ENCODE assay signal across 9 cellular contexts in genomic region chr17:74840989-74841666, GRCh38. TPM values are rescaled to one million over a fixed set of nuclear protein-coding genes. Genes with fewer than 3 reads are reported as not detected.
DNase-seq lines count a peak whose midpoint lies in the region; ATAC-seq and TF ChIP-seq lines count a peak whose summit lies in the region.
"Had no signal": no experiment of that assay in that cellular context is flagged by ENCODE, and none has a peak within 500 bp of the region (broad histone marks: within the 10 kb centered on the region; RNA-seq: fewer than 3 reads in every experiment).

No MANE protein-coding gene starts in this region.

- no peak overlapping the region for H3K9ac ChIP-seq in OCI-LY3 (ENCODE audit: low read length)

- no peak for ATAC-seq in natural killer cell
- no peak for ATAC-seq in HG03196 (IDR thresholded peaks at IDR 0.05; ENCODE audit: unreplicated experiment)

- DNase-seq in Ammon's horn (ENCODE audit: low spot score) (peak; percentile 84), fibroblast of mammary gland (ENCODE audit: low read depth) (peak; percentile 40), natural killer cell (no peak), NCI-H1048 (lab: John Stamatoyannopoulos, UW) (no peak)
- DNase-seq in central memory CD4-positive, alpha-beta T cell, result no peak
- no peak for DNase-seq in stimulated activated CD4-positive, alpha-beta T cell treated with anti-CD3 and anti-CD28 coated beads, Interleukin-4, amount 100 ng/mL, for 24 hours

- H2AFZ ChIP-seq in OCI-LY3 (ENCODE audit: low read depth, low read length), result no peak overlapping the region

- H3K27me3 ChIP-seq in OCI-LY3 (ENCODE audit: low read depth, low read length), result no peaks in the 10 kb centered on the region

- peaks cover 10% of the 10 kb centered on the region for H3K4me1 ChIP-seq in OCI-LY3 (ENCODE audit: low read length)

- no peak for TF ChIP-seq CTCF in OCI-LY3 (IDR thresholded peaks at IDR 0.05; ENCODE audit: low read depth, low read length)
- TF ChIP-seq CTCF in fibroblast of mammary gland (conservative IDR thresholded peaks at IDR 0.05; ENCODE audit: control insufficient read depth, insufficient read depth, low read depth, low read length), result no peak
- no peak for TF ChIP-seq CTCF in natural killer cell (IDR thresholded peaks at IDR 0.05)

- H3K27me3 Mint-ChIP-seq in natural killer cell (ENCODE audit: low read depth in 2 of 2), result peaks cover 0 to 10% of the 10 kb centered on the region in 2 donors

- H3K9me3 Mint-ChIP-seq in natural killer cell, result no peaks in the 10 kb centered on the region

- intact Hi-C loops in natural killer cell (cut with micrococcal nuclease), result no loop called here

- H3K79me2 ChIP-seq in OCI-LY3 (ENCODE audit: low read length), result no peaks in the 10 kb centered on the region

- H3K4me3 Mint-ChIP-seq in natural killer cell, result peak overlapping the region; percentile 5

- H3K4me3 ChIP-seq in OCI-LY3 (ENCODE audit: low read length) (no peak overlapping the region), fibroblast of mammary gland (ENCODE audit: control insufficient read depth, low read depth, low read length) (no peak overlapping the region)

- H3K36me3 Mint-ChIP-seq in natural killer cell, result no peaks in the 10 kb centered on the region

- 0 out of 2 replicates have a peak overlapping the region, but pooled peaks have one; percentile 5 for H3K4me2 ChIP-seq in OCI-LY3 (ENCODE audit: low read length)

- H3K9me3 ChIP-seq in OCI-LY3 (ENCODE audit: insufficient read depth, low read length), result no peaks in the 10 kb centered on the region
- H3K9me3 ChIP-seq: neutrophil had no signal

- H4K20me1 ChIP-seq in OCI-LY3 (ENCODE audit: insufficient read depth, low read length), result no peaks in the 10 kb centered on the region

- no peak overlapping the region for H3K27ac ChIP-seq in OCI-LY3 (ENCODE audit: low read length)
- H3K27ac ChIP-seq: neutrophil had no signal

- H3K4me1 Mint-ChIP-seq in natural killer cell, result peaks cover 8 to 18% of the 10 kb centered on the region in 2 donors

- H3K27ac Mint-ChIP-seq in natural killer cell, result no peak overlapping the region

- no peaks in the 10 kb centered on the region for H3K36me3 ChIP-seq in OCI-LY3 (replicated peaks; ENCODE audit: low read depth, low read length)

RNA-seq across cellular contexts. Expression of gene GRIN2C, which starts 18.6 kb away (rescaled TPM):
- total RNA-seq in natural killer cell, result not detected

RNA-seq across cellular contexts. Expression of gene FDXR, which starts 31.7 kb away (rescaled TPM):
- total RNA-seq in natural killer cell, result 1 to 10 TPM; 4.5 to 9.1 (median 7.8) TPM

RNA-seq across cellular contexts. Expression of gene FADS6, which starts 52.3 kb away (rescaled TPM):
- total RNA-seq in natural killer cell, result not detected

Comparison
In these comparisons a context has a peak if more than half of its experiments do, and no peak if none do; other contexts are left out.
1. DNase-seq: peak in Ammon's horn (single experiment) and fibroblast of mammary gland (single experiment); none in natural killer cell (single experiment), central memory CD4-positive, alpha-beta T cell (single experiment), stimulated activated CD4-positive, alpha-beta T cell treated with anti-CD3 and anti-CD28 coated beads, Interleukin-4, amount 100 ng/mL, for 24 hours (single experiment) and NCI-H1048 (single experiment).